In genomic region chr11:45994421-45995341, GRCh38 we compare ENCODE assay signal across 11 cellular contexts.
A peak's percentile ranks its signal among the peaks of the same experiment; 100 is the strongest.
DNase-seq lines count a peak whose midpoint lies in the region; ATAC-seq and TF ChIP-seq lines count a peak whose summit lies in the region.
"Had no signal": no experiment of that assay in that cellular context is flagged by ENCODE, and none has a peak within 500 bp of the region (broad histone marks: within the 10 kb centered on the region; RNA-seq: fewer than 3 reads in every experiment).

No MANE protein-coding gene starts in this region.

- H3K27me3 ChIP-seq in right cardiac atrium (ENCODE audit: control insufficient read depth, insufficient read depth): no peaks in the 10 kb centered on the region

- POLR2A ChIA-PET in activated CD4-positive, alpha-beta memory T cell treated with anti-CD3 and anti-CD28 coated beads for 36 hours (lab: Charles Lee): interaction anchor here (1.6 kb wide), 1 partner anchor 12 kb away, joined by 6 read pairs; no protein-coding TSS in a partner anchor
- POLR2A ChIA-PET in activated CD4-positive, alpha-beta memory T cell treated with anti-CD3 and anti-CD28 coated beads, Interleukin-2, amount 10 ng/mL, durations not matched to agents 7 days and 5 days (lab: Charles Lee): no interaction called here

- in situ Hi-C loops in ACHN (cut with HindIII; ENCODE audit: low pct_ligation_motif_present, low pct_unique_long_range_greater_than_20kb, low sequenced_read_pairs): no loop called here

- DNase-seq in activated CD4-positive, alpha-beta memory T cell treated with anti-CD3 and anti-CD28 coated beads for 36 hours: peak; percentile 15
- no peak for DNase-seq in activated CD4-positive, alpha-beta memory T cell treated with anti-CD3 and anti-CD28 coated beads, Interleukin-2, amount 10 ng/mL, durations not matched to agents 7 days and 5 days
- DNase-seq in astrocyte of the hippocampus (ENCODE audit: low read depth, low spot score) (peak; percentile 69), right cardiac atrium (peak in 1 of 3 donors; percentile 37), skeletal muscle cell (ENCODE audit: low read depth) (peak; percentile 59), ACHN (no peak), immature natural killer cell (no peak), osteocyte (ENCODE audit: extremely low spot score, unreplicated experiment) (no peak)
- DNase-seq: activated CD8-positive, alpha-beta memory T cell treated with anti-CD3 and anti-CD28 coated beads, Interleukin-2, amount 50 U/mL, for 4 hours; GOT3 had no signal

- WGBS in right cardiac atrium: 55% methylated on average over 9 of the region's 9 CpGs

- CTCF ChIA-PET in activated CD4-positive, alpha-beta memory T cell treated with anti-CD3 and anti-CD28 coated beads for 36 hours (lab: Charles Lee): interaction anchor here (0.8 to 3.8 kb wide), 5 partner anchors 11 to 152 kb away, joined by 3 to 25 read pairs (median 5); no protein-coding TSS in a partner anchor
- CTCF ChIA-PET in activated CD4-positive, alpha-beta memory T cell treated with anti-CD3 and anti-CD28 coated beads, Interleukin-2, amount 10 ng/mL, durations not matched to agents 7 days and 5 days (lab: Charles Lee): interaction anchor here (0.6 to 1.1 kb wide), 3 partner anchors 12 to 124 kb away, joined by 3 to 8 read pairs (median 3); no protein-coding TSS in a partner anchor

- H3K4me1 ChIP-seq in right cardiac atrium (ENCODE audit: control insufficient read depth, insufficient read depth, low read length): peaks cover 9% of the 10 kb centered on the region
- H3K4me1 ChIP-seq: A549 had no signal

- no peaks in the 10 kb centered on the region for H3K9me3 ChIP-seq in right cardiac atrium (ENCODE audit: control insufficient read depth, low read length)
- H3K9me3 ChIP-seq: A549 had no signal

- no peak for TF ChIP-seq CTCF in osteocyte (IDR thresholded peaks at IDR 0.05)

- H3K36me3 Mint-ChIP-seq in activated CD4-positive, alpha-beta memory T cell treated with anti-CD3 and anti-CD28 coated beads for 36 hours: no peaks in the 10 kb centered on the region
- no peaks in the 10 kb centered on the region for H3K36me3 Mint-ChIP-seq in activated CD4-positive, alpha-beta memory T cell treated with anti-CD3 and anti-CD28 coated beads, Interleukin-2, amount 10 ng/mL, durations not matched to agents 7 days and 5 days (ENCODE audit: low read depth)
- H3K36me3 Mint-ChIP-seq in immature natural killer cell: no peaks in the 10 kb centered on the region
- H3K36me3 Mint-ChIP-seq in osteocyte (ENCODE audit: unreplicated experiment): peaks cover 2% of the 10 kb centered on the region

- H3K9me3 Mint-ChIP-seq in activated CD4-positive, alpha-beta memory T cell treated with anti-CD3 and anti-CD28 coated beads for 36 hours: no peaks in the 10 kb centered on the region
- no peaks in the 10 kb centered on the region for H3K9me3 Mint-ChIP-seq in activated CD4-positive, alpha-beta memory T cell treated with anti-CD3 and anti-CD28 coated beads, Interleukin-2, amount 10 ng/mL, durations not matched to agents 7 days and 5 days
- H3K9me3 Mint-ChIP-seq in immature natural killer cell (no peaks in the 10 kb centered on the region), osteocyte (ENCODE audit: unreplicated experiment) (no peaks in the 10 kb centered on the region)

- no peak overlapping the region for H3K27ac ChIP-seq in right cardiac atrium (ENCODE audit: low read length)
- H3K27ac ChIP-seq: A549 had no signal

- no peak overlapping the region for H3K4me3 Mint-ChIP-seq in activated CD4-positive, alpha-beta memory T cell treated with anti-CD3 and anti-CD28 coated beads for 36 hours
- no peak overlapping the region for H3K4me3 Mint-ChIP-seq in activated CD4-positive, alpha-beta memory T cell treated with anti-CD3 and anti-CD28 coated beads, Interleukin-2, amount 10 ng/mL, durations not matched to agents 7 days and 5 days
- H3K4me3 Mint-ChIP-seq in immature natural killer cell (no peak overlapping the region), osteocyte (ENCODE audit: unreplicated experiment) (no peak overlapping the region)

- H3K27ac Mint-ChIP-seq in activated CD4-positive, alpha-beta memory T cell treated with anti-CD3 and anti-CD28 coated beads for 36 hours: no peak overlapping the region
- no peak overlapping the region for H3K27ac Mint-ChIP-seq in activated CD4-positive, alpha-beta memory T cell treated with anti-CD3 and anti-CD28 coated beads, Interleukin-2, amount 10 ng/mL, durations not matched to agents 7 days and 5 days
- no peak overlapping the region for H3K27ac Mint-ChIP-seq in immature natural killer cell
- H3K27ac Mint-ChIP-seq in osteocyte (ENCODE audit: unreplicated experiment): no peak overlapping the region

- intact Hi-C loops in activated CD4-positive, alpha-beta memory T cell treated with anti-CD3 and anti-CD28 coated beads for 36 hours (cut with micrococcal nuclease): no loop called here
- intact Hi-C loops in right cardiac atrium (cut with DNase I): no loop called here

- H3K27me3 Mint-ChIP-seq in activated CD4-positive, alpha-beta memory T cell treated with anti-CD3 and anti-CD28 coated beads for 36 hours: no peaks in the 10 kb centered on the region
- H3K27me3 Mint-ChIP-seq in activated CD4-positive, alpha-beta memory T cell treated with anti-CD3 and anti-CD28 coated beads, Interleukin-2, amount 10 ng/mL, durations not matched to agents 7 days and 5 days: no peaks in the 10 kb centered on the region
- H3K27me3 Mint-ChIP-seq in immature natural killer cell (ENCODE audit: low read depth in 3 of 3) (no peaks in the 10 kb centered on the region), osteocyte (ENCODE audit: unreplicated experiment) (no peaks in the 10 kb centered on the region)

- H3K4me1 Mint-ChIP-seq in activated CD4-positive, alpha-beta memory T cell treated with anti-CD3 and anti-CD28 coated beads for 36 hours (ENCODE audit: low read depth): peaks cover 21% of the 10 kb centered on the region
- no peaks in the 10 kb centered on the region for H3K4me1 Mint-ChIP-seq in activated CD4-positive, alpha-beta memory T cell treated with anti-CD3 and anti-CD28 coated beads, Interleukin-2, amount 10 ng/mL, durations not matched to agents 7 days and 5 days
- peaks cover 30 to 66% of the 10 kb centered on the region in 2 donors for H3K4me1 Mint-ChIP-seq in immature natural killer cell
- peaks cover 4% of the 10 kb centered on the region for H3K4me1 Mint-ChIP-seq in osteocyte (ENCODE audit: unreplicated experiment)

- ATAC-seq in right cardiac atrium: peak; percentile 37 to 64
- ATAC-seq: A549 had no signal

- H3K4me3 ChIP-seq in right cardiac atrium (ENCODE audit: low read length) (no peak overlapping the region), skeletal muscle cell (ENCODE audit: low read depth, low read length) (no peak overlapping the region)
- H3K4me3 ChIP-seq: A549 had no signal

Comparison
In these comparisons a context has a peak if more than half of its experiments do, and no peak if none do; other contexts are left out.
1. DNase-seq: peak in activated CD4-positive, alpha-beta memory T cell treated with anti-CD3 and anti-CD28 coated beads for 36 hours (single experiment), astrocyte of the hippocampus (single experiment) and skeletal muscle cell (single experiment); none in activated CD4-positive, alpha-beta memory T cell treated with anti-CD3 and anti-CD28 coated beads, Interleukin-2, amount 10 ng/mL, durations not matched to agents 7 days and 5 days (single experiment), ACHN (single experiment), immature natural killer cell (0 of 3) and osteocyte (single experiment).